In genomic region chr20:53996584-53997486, GRCh38 we compare ENCODE assay signal across 21 cellular contexts.
DNase-seq lines count a peak whose midpoint lies in the region; ATAC-seq, FAIRE-seq and TF ChIP-seq lines count a peak whose summit lies in the region.
"Had no signal": no experiment of that assay in that cellular context is flagged by ENCODE, and none has a peak within 500 bp of the region (broad histone marks: within the 10 kb centered on the region; RNA-seq: fewer than 3 reads in every experiment).

No MANE protein-coding gene starts in this region.

- 90% methylated on average over 10 of the region's 10 CpGs; no CpG with 5 or more reads in 1 of the 2 experiments for WGBS in H1 (ENCODE audit: extremely low coverage in 1 of 2, insufficient coverage in 1 of 2, insufficient read length in 1 of 2, insufficient replicate concordance in 2 of 2, low coverage in 1 of 2, low lambda C conversion rate in 2 of 2, missing lambda C conversion rate in 1 of 2), 2 experiments
- 50 to 59% methylated on average over 10 of the region's 10 CpGs for whole genome bisulfite sequencing in tibial nerve, 2 donors

- no peak overlapping the region for H2BK15ac ChIP-seq in H1 (ENCODE audit: low read length)

- H2BK5ac ChIP-seq in H1 (ENCODE audit: low read depth, low read length), result no peak overlapping the region

- no peak overlapping the region for H3K23ac ChIP-seq in H1 (ENCODE audit: insufficient read length)

- no peaks in the 10 kb centered on the region for H3K27me3 ChIP-seq in H1 (replicated peaks in 1 of 4; ENCODE audit: control insufficient read depth in 3 of 4, extremely low read depth in 1 of 4, insufficient read depth in 3 of 4, low read length in 3 of 4)
- no peaks in the 10 kb centered on the region for H3K27me3 ChIP-seq in tibial nerve
- H3K27me3 ChIP-seq: BLaER1 had no signal

- no peak overlapping the region for H3K56ac ChIP-seq in H1 (replicated peaks; ENCODE audit: insufficient read length, low read depth, low read length)

- peaks cover 1% of the 10 kb centered on the region for H3K36me3 Mint-ChIP-seq in activated CD8-positive, alpha-beta memory T cell treated with anti-CD3 and anti-CD28 coated beads, Interleukin-2, amount 10 ng/mL, durations not matched to agents 7 days and 5 days
- H3K36me3 Mint-ChIP-seq: CD4-positive, CD25-positive, alpha-beta regulatory T cell had no signal

- H3K9me3 Mint-ChIP-seq in activated CD8-positive, alpha-beta memory T cell treated with anti-CD3 and anti-CD28 coated beads, Interleukin-2, amount 10 ng/mL, durations not matched to agents 7 days and 5 days (ENCODE audit: low read depth), result peaks cover 13% of the 10 kb centered on the region

- no peaks in the 10 kb centered on the region for H3K23me2 ChIP-seq in H1 (ENCODE audit: low read depth, low read length)

- H2BK12ac ChIP-seq in H1 (ENCODE audit: low read depth, low read length), result no peak overlapping the region

- H3K4me3 Mint-ChIP-seq in activated CD8-positive, alpha-beta memory T cell treated with anti-CD3 and anti-CD28 coated beads, Interleukin-2, amount 10 ng/mL, durations not matched to agents 7 days and 5 days, result no peak overlapping the region

- no peak for TF ChIP-seq EP300 in Ishikawa (IDR thresholded peaks at IDR 0.05; ENCODE audit: borderline replicate concordance)
- no peak for TF ChIP-seq EP300 in H1 (IDR thresholded peaks at IDR 0.05; ENCODE audit: borderline replicate concordance in 1 of 2, low read depth in 2 of 2, low read length in 2 of 2)
- TF ChIP-seq EP300 in tibial nerve (IDR thresholded peaks at IDR 0.05), result no peak

- H3K4me2 ChIP-seq in H1 (ENCODE audit: insufficient read depth in 1 of 2, low read depth in 2 of 2, low read length in 2 of 2), result no peak overlapping the region
- H3K4me2 ChIP-seq: BLaER1, PC-9 had no signal

- H3K79me1 ChIP-seq in H1 (ENCODE audit: low read depth, low read length), result no peaks in the 10 kb centered on the region

- H3K4me3 ChIP-seq in H1 (ENCODE audit: extremely low read depth in 1 of 4, insufficient read depth in 2 of 4, low read depth in 3 of 4, low read length in 4 of 4) (no peak overlapping the region), tibial nerve (no peak overlapping the region)
- H3K4me3 ChIP-seq: BLaER1, PC-9 had no signal

- H4K91ac ChIP-seq in H1 (replicated peaks; ENCODE audit: insufficient read length, low read length), result no peak overlapping the region

- TF ChIP-seq RAD21 in Ishikawa (IDR thresholded peaks at IDR 0.05; ENCODE audit: low read depth) (no peak), H1 (IDR thresholded peaks at IDR 0.05 in 1 of 2, conservative IDR thresholded peaks at IDR 0.05 in 1 of 2; ENCODE audit: low read depth in 2 of 2, low read length in 2 of 2) (no peak)

- no peak overlapping the region for H3K27ac Mint-ChIP-seq in activated CD8-positive, alpha-beta memory T cell treated with anti-CD3 and anti-CD28 coated beads, Interleukin-2, amount 10 ng/mL, durations not matched to agents 7 days and 5 days
- H3K27ac Mint-ChIP-seq: CD4-positive, CD25-positive, alpha-beta regulatory T cell had no signal

- TF ChIP-seq CTCF in H1 (IDR thresholded peaks at IDR 0.05; ENCODE audit: control extremely low read depth in 1 of 3, insufficient read depth in 1 of 3, low read depth in 1 of 3, low read length in 3 of 3) (no peak), tibial nerve (IDR thresholded peaks at IDR 0.05) (no peak)

- no peaks in the 10 kb centered on the region for H3K9me3 ChIP-seq in H1 (ENCODE audit: insufficient read depth in 2 of 2, low read depth in 1 of 2, low read length in 1 of 2)
- peaks cover 0 to 25% (median 1%) of the 10 kb centered on the region in 4 donors for H3K9me3 ChIP-seq in tibial nerve

- H3K27me3 Mint-ChIP-seq in activated CD8-positive, alpha-beta memory T cell treated with anti-CD3 and anti-CD28 coated beads, Interleukin-2, amount 10 ng/mL, durations not matched to agents 7 days and 5 days, result peaks cover 26% of the 10 kb centered on the region

- H2BK20ac ChIP-seq in H1 (ENCODE audit: low read length), result no peak overlapping the region

- ATAC-seq in activated CD8-positive, alpha-beta memory T cell treated with anti-CD3 and anti-CD28 coated beads, Interleukin-2, amount 10 ng/mL, durations not matched to agents 7 days and 5 days, result no peak
- no peak for ATAC-seq in Right ventricle myocardium superior (ENCODE audit: poor library complexity)
- ATAC-seq in GM21390 (IDR thresholded peaks at IDR 0.05; ENCODE audit: unreplicated experiment), result no peak
- ATAC-seq: HCT116, Right ventricle myocardium inferior had no signal

- H3K9ac ChIP-seq in H1 (replicated peaks in 1 of 4; ENCODE audit: extremely low read depth in 1 of 4, low read depth in 3 of 4, low read length in 3 of 4), result no peak overlapping the region
- H3K9ac ChIP-seq: BLaER1 had no signal

- TF ChIP-seq POLR2A in GM12891 (IDR thresholded peaks at IDR 0.05; ENCODE audit: low read depth, low read length), result no peak
- no peak for TF ChIP-seq POLR2A in H1 (IDR thresholded peaks at IDR 0.05; ENCODE audit: control extremely low read depth in 1 of 2, low read depth in 2 of 2, low read length in 2 of 2)
- no peak for TF ChIP-seq POLR2A in tibial nerve (IDR thresholded peaks at IDR 0.05)

- POLR2A ChIA-PET in H1 (lab: Charles Lee; ENCODE audit: partially characterized antibody), result no interaction called here

- H3K36me3 ChIP-seq in H1 (ENCODE audit: control insufficient read depth in 2 of 4, insufficient read depth in 4 of 4, low read length in 3 of 4), result no peaks in the 10 kb centered on the region
- no peaks in the 10 kb centered on the region for H3K36me3 ChIP-seq in tibial nerve
- H3K36me3 ChIP-seq: BLaER1 had no signal

- H3K14ac ChIP-seq in H1 (ENCODE audit: insufficient read length), result no peak overlapping the region

- H3K4ac ChIP-seq in H1 (replicated peaks; ENCODE audit: insufficient read length, low read depth, low read length), result no peak overlapping the region

- peak; percentile 23 for FAIRE-seq in GM12891 (lab: Jason Lieb, UNC)
- no peak for FAIRE-seq in H1 (lab: Jason Lieb, UNC)

- intact Hi-C loops in Right ventricle myocardium superior (cut with DNase I), result no loop called here

- no peak overlapping the region for H4K8ac ChIP-seq in H1 (ENCODE audit: extremely low read depth, insufficient read depth, low read length)

- H2AFZ ChIP-seq in H1 (ENCODE audit: low read length), result no peak overlapping the region; the same call in 1 of the 2 replicates
- H2AFZ ChIP-seq: PC-9 had no signal

- H2BK120ac ChIP-seq in H1 (replicated peaks; ENCODE audit: low read depth, low read length), result no peak overlapping the region

- H3K79me2 ChIP-seq in H1 (ENCODE audit: control insufficient read depth in 1 of 2, insufficient read depth in 2 of 2, low read length in 2 of 2), result no peaks in the 10 kb centered on the region

- DNase-seq in GM12891 (ENCODE audit: insufficient read length, low spot score), result no peak
- no peak for DNase-seq in H1 (ENCODE audit: low read depth in 1 of 2, low spot score in 2 of 2)
- no peak for DNase-seq in tibial nerve (ENCODE audit: low spot score in 2 of 2)
- DNase-seq in activated CD8-positive, alpha-beta memory T cell treated with anti-CD3 and anti-CD28 coated beads, Interleukin-2, amount 10 ng/mL, durations not matched to agents 7 days and 5 days, result no peak
- no peak for DNase-seq in Right ventricle myocardium superior
- DNase-seq: CD4-positive, CD25-positive, alpha-beta regulatory T cell; DMS153; DND-41; NCI-H1048; NCI-H1417; NCI-H1694 treated with DMSO at 0.1 percent for 48 hours; NCI-H2081; NCI-H2227 treated with DMSO at 0.1 percent for 48 hours; NCI-H526 treated with DMSO at 0.1 percent for 48 hours; PC-9 had no signal

- H3K27ac ChIP-seq in H1 (ENCODE audit: low read depth, low read length), result no peak overlapping the region
- H3K27ac ChIP-seq in tibial nerve, result peak overlapping the region in 3 of 4 donors; percentile 29 to 77 (median 48)
- H3K27ac ChIP-seq: BLaER1, HL-60, PC-9 had no signal

- H2AK5ac ChIP-seq in H1 (ENCODE audit: low read depth, low read length), result no peak overlapping the region

- no peak overlapping the region for H4K5ac ChIP-seq in H1 (ENCODE audit: insufficient read length, low read depth, low read length)

- CTCF ChIA-PET in H1 (lab: Charles Lee; ENCODE audit: partially characterized antibody), result interaction anchor here (1.4 kb wide), 1 partner anchor 57 kb away, joined by 3 read pairs; no protein-coding TSS in a partner anchor
- CTCF ChIA-PET in activated CD8-positive, alpha-beta memory T cell treated with anti-CD3 and anti-CD28 coated beads, Interleukin-2, amount 10 ng/mL, durations not matched to agents 7 days and 5 days (lab: Charles Lee), result no interaction called here

- no peak overlapping the region for H3K18ac ChIP-seq in H1 (ENCODE audit: extremely low read depth, low read length)

- H4K20me1 ChIP-seq in H1 (replicated peaks in 1 of 2; ENCODE audit: control insufficient read depth in 1 of 2, insufficient read depth in 2 of 2, low read length in 2 of 2), result no peaks in the 10 kb centered on the region
- H4K20me1 ChIP-seq: BLaER1 had no signal

- no peaks in the 10 kb centered on the region for H3K4me1 Mint-ChIP-seq in activated CD8-positive, alpha-beta memory T cell treated with anti-CD3 and anti-CD28 coated beads, Interleukin-2, amount 10 ng/mL, durations not matched to agents 7 days and 5 days

- no peaks in the 10 kb centered on the region; a peak in 2 of 7 replicates for H3K4me1 ChIP-seq in H1 (replicated peaks in 1 of 4; ENCODE audit: control insufficient read depth in 3 of 4, insufficient read depth in 4 of 4, low read length in 3 of 4)
- H3K4me1 ChIP-seq in tibial nerve, result no peaks in the 10 kb centered on the region
- H3K4me1 ChIP-seq: BLaER1 had no signal

TF ChIP-seq in GM12891, 5 proteins besides CTCF, POLR2A, EP300 and RAD21:
- no peak for TF ChIP-seq SPI1 (IDR thresholded peaks at IDR 0.05; ENCODE audit: low read depth, low read length)
- TF ChIP-seq TAF1 (IDR thresholded peaks at IDR 0.05; ENCODE audit: low read depth, low read length), result no peak
- no peak for TF ChIP-seq POU2F2 (IDR thresholded peaks at IDR 0.05; ENCODE audit: low read depth, low read length)
- TF ChIP-seq PAX5 (IDR thresholded peaks at IDR 0.05; ENCODE audit: insufficient read depth, low read length, severe bottlenecking), result no peak
- TF ChIP-seq POLR2AphosphoS5 (IDR thresholded peaks at IDR 0.05; ENCODE audit: low read depth, low read length), result no peak

TF ChIP-seq in Ishikawa, 13 proteins besides CTCF, POLR2A, EP300 and RAD21 (continues in another document):
- no peak for TF ChIP-seq ZBTB7A (IDR thresholded peaks at IDR 0.05; ENCODE audit: low read depth)

TF ChIP-seq in H1, 55 proteins besides CTCF, POLR2A, EP300 and RAD21:
- TF ChIP-seq MAFK (IDR thresholded peaks at IDR 0.05; ENCODE audit: low read depth, low read length) (peak; percentile 91), JUND (IDR thresholded peaks at IDR 0.05; ENCODE audit: low read length) (no peak)
